13 cellular contexts compared by ENCODE assay signal in the genomic region with DNA sequence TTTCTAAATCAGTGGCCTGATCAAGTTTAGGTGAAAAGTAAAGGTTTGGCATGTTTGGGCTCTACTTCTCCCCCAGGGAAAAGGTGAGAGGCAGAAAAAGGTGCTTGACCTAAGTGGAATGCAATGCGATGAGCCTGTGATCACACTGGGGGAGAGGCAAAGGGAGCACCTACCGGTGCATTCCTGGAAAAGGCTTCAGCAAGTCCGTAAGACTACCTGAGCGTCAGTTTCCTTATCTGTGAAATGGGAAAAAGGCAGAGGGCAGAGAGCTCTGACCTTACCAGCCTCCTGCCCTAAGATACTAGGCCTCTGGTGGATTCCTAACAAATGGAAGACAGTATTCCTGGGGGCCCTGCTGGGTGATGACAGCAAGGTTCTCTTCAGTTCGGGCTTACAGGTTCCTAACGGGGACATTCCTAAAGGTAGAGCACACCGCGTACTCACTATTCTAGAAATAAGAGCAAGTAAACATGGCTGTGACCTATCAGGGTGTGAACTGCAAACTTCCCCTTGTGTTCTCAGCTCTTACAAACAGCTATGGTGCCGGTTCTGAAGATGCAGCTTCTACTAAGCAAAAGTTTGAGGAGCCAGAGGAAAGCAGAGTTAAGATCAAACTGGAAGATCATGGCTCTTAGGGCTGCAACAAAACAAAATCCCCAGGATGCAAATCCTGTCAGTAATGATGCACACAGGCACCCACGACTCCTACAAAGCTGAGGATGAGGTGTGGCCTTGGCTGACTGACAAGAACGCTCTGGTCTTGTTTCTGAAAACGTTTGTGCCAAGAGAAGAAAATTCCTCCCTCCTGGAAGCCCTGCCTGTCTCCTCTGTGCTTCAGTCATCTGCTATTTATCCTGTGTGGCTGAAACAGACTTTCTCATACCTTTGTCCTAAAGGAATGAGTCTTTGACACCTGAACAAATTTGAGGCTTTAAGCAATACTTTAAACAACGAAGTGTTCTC. TPM values are rescaled to one million over a fixed set of nuclear protein-coding genes. Genes with fewer than 3 reads are reported as not detected.
DNase-seq lines count a peak whose midpoint lies in the region; ATAC-seq and TF ChIP-seq lines count a peak whose summit lies in the region.
"Had no signal": no experiment of that assay in that cellular context is flagged by ENCODE, and none has a peak within 500 bp of the region (broad histone marks: within the 10 kb centered on the region; RNA-seq: fewer than 3 reads in every experiment).

No MANE protein-coding gene starts in this region.

- H3K4me3 ChIP-seq in lower lobe of right lung (no peak overlapping the region), tibial artery (no peak overlapping the region)
- no peak overlapping the region for H3K4me3 ChIP-seq in CD8-positive, alpha-beta T cell (ENCODE audit: low read depth, low read length)

- peak; percentile 38 for DNase-seq in LoVo (ENCODE audit: low spot score)
- DNase-seq in dermis blood vessel endothelial cell: peak; percentile 34
- peak; percentile 82 for DNase-seq in lower lobe of right lung
- DNase-seq in tibial artery: peak in 1 of 2 donors; percentile 54
- DNase-seq in activated CD4-positive, alpha-beta T cell treated with anti-CD3 and anti-CD28 coated beads, Interleukin-2, amount 10 ng/mL, durations not matched to agents 24 days and 14 days: no peak
- DNase-seq in CD8-positive, alpha-beta T cell: no peak
- DNase-seq: brain microvascular endothelial cell; naive thymus-derived CD8-positive, alpha-beta T cell; NCI-H2081; stimulated activated CD4-positive, alpha-beta T cell treated with anti-CD3 and anti-CD28 coated beads, Interleukin-4, amount 100 ng/mL, for 24 hours had no signal

- intact Hi-C loops in lower lobe of right lung (cut with DNase I) (no loop called here), tibial artery (cut with DNase I; ENCODE audit: low total_unique reads) (no loop called here)
- intact Hi-C loops in activated CD4-positive, alpha-beta T cell treated with anti-CD3 and anti-CD28 coated beads, Interleukin-2, amount 10 ng/mL, durations not matched to agents 24 days and 14 days (cut with micrococcal nuclease): no loop called here
- intact Hi-C loops in CD8-positive, alpha-beta T cell (cut with DNase I, micrococcal nuclease): no loop called here

- no peak overlapping the region for H3K27ac Mint-ChIP-seq in activated CD4-positive, alpha-beta T cell treated with anti-CD3 and anti-CD28 coated beads, Interleukin-2, amount 10 ng/mL, durations not matched to agents 24 days and 14 days
- H3K27ac Mint-ChIP-seq in CD8-positive, alpha-beta T cell: no peak overlapping the region

- H3K36me3 ChIP-seq in lower lobe of right lung (no peaks in the 10 kb centered on the region), tibial artery (no peaks in the 10 kb centered on the region)
- no peaks in the 10 kb centered on the region for H3K36me3 ChIP-seq in CD8-positive, alpha-beta T cell (ENCODE audit: insufficient read depth, low read length)
- H3K36me3 ChIP-seq: brain microvascular endothelial cell had no signal

- H3K4me3 Mint-ChIP-seq in activated CD4-positive, alpha-beta T cell treated with anti-CD3 and anti-CD28 coated beads, Interleukin-2, amount 10 ng/mL, durations not matched to agents 24 days and 14 days: no peak overlapping the region
- H3K4me3 Mint-ChIP-seq in CD8-positive, alpha-beta T cell: no peak overlapping the region
- H3K4me3 Mint-ChIP-seq: naive thymus-derived CD8-positive, alpha-beta T cell had no signal

- peaks cover 8% of the 10 kb centered on the region for H3K27me3 Mint-ChIP-seq in activated CD4-positive, alpha-beta T cell treated with anti-CD3 and anti-CD28 coated beads, Interleukin-2, amount 10 ng/mL, durations not matched to agents 24 days and 14 days
- no peaks in the 10 kb centered on the region for H3K27me3 Mint-ChIP-seq in CD8-positive, alpha-beta T cell (ENCODE audit: low read depth)
- H3K27me3 Mint-ChIP-seq: naive thymus-derived CD8-positive, alpha-beta T cell had no signal

- no peaks in the 10 kb centered on the region for H3K4me1 Mint-ChIP-seq in activated CD4-positive, alpha-beta T cell treated with anti-CD3 and anti-CD28 coated beads, Interleukin-2, amount 10 ng/mL, durations not matched to agents 24 days and 14 days
- no peaks in the 10 kb centered on the region for H3K4me1 Mint-ChIP-seq in CD8-positive, alpha-beta T cell (ENCODE audit: low read depth)
- H3K4me1 Mint-ChIP-seq: naive thymus-derived CD8-positive, alpha-beta T cell had no signal

- H3K27ac ChIP-seq in lower lobe of right lung (peak overlapping the region; percentile 88), tibial artery (peak overlapping the region; percentile 51 to 62)
- H3K27ac ChIP-seq in CD8-positive, alpha-beta T cell (ENCODE audit: low read depth, low read length): no peak overlapping the region
- H3K27ac ChIP-seq: brain microvascular endothelial cell had no signal

- H3K4me1 ChIP-seq in lower lobe of right lung (peaks cover 43% of the 10 kb centered on the region), tibial artery (peaks cover 0 to 37% (median 23%) of the 10 kb centered on the region in 4 donors)
- H3K4me1 ChIP-seq in CD8-positive, alpha-beta T cell (ENCODE audit: insufficient read depth, low read length): no peaks in the 10 kb centered on the region

- CTCF ChIA-PET in CD8-positive, alpha-beta T cell (lab: Charles Lee): interaction anchor here (1.0 to 1.2 kb wide), 3 partner anchors 11 to 48 kb away, joined by 3 to 4 read pairs (median 3); no protein-coding TSS in a partner anchor

- no peaks in the 10 kb centered on the region for H3K9me3 Mint-ChIP-seq in activated CD4-positive, alpha-beta T cell treated with anti-CD3 and anti-CD28 coated beads, Interleukin-2, amount 10 ng/mL, durations not matched to agents 24 days and 14 days
- no peaks in the 10 kb centered on the region for H3K9me3 Mint-ChIP-seq in CD8-positive, alpha-beta T cell
- H3K9me3 Mint-ChIP-seq: naive thymus-derived CD8-positive, alpha-beta T cell had no signal

- no peaks in the 10 kb centered on the region for H3K36me3 Mint-ChIP-seq in activated CD4-positive, alpha-beta T cell treated with anti-CD3 and anti-CD28 coated beads, Interleukin-2, amount 10 ng/mL, durations not matched to agents 24 days and 14 days (ENCODE audit: low read depth)
- no peaks in the 10 kb centered on the region for H3K36me3 Mint-ChIP-seq in CD8-positive, alpha-beta T cell
- H3K36me3 Mint-ChIP-seq: naive thymus-derived CD8-positive, alpha-beta T cell had no signal

- POLR2A ChIA-PET in CD8-positive, alpha-beta T cell (lab: Charles Lee): no interaction called here

- H3K27me3 ChIP-seq in lower lobe of right lung (ENCODE audit: low read depth) (no peaks in the 10 kb centered on the region), tibial artery (no peaks in the 10 kb centered on the region)
- no peaks in the 10 kb centered on the region for H3K27me3 ChIP-seq in CD8-positive, alpha-beta T cell (ENCODE audit: insufficient read depth, low read length)
- H3K27me3 ChIP-seq: brain microvascular endothelial cell had no signal

- ATAC-seq in lower lobe of right lung: peak; percentile 71 to 80
- ATAC-seq in HG03521 (IDR thresholded peaks at IDR 0.05; ENCODE audit: unreplicated experiment): no peak
- no peak for ATAC-seq in GM21786 (IDR thresholded peaks at IDR 0.05; ENCODE audit: unreplicated experiment)
- ATAC-seq in CD8-positive, alpha-beta T cell: no peak
- ATAC-seq: naive thymus-derived CD8-positive, alpha-beta T cell; SK-N-SH treated with all-trans-retinoic acid at 6 μM for 48 hours had no signal

- TF ChIP-seq CTCF in lower lobe of right lung (IDR thresholded peaks at IDR 0.05) (no peak), tibial artery (IDR thresholded peaks at IDR 0.05) (no peak)
- no peak for TF ChIP-seq CTCF in CD8-positive, alpha-beta T cell (IDR thresholded peaks at IDR 0.05)

- H3K9me3 ChIP-seq in lower lobe of right lung (no peaks in the 10 kb centered on the region), tibial artery (no peaks in the 10 kb centered on the region)
- H3K9me3 ChIP-seq in CD8-positive, alpha-beta T cell (ENCODE audit: low read length): no peaks in the 10 kb centered on the region

RNA-seq across cellular contexts. Expression of a gene that starts 13.3 kb away (rescaled TPM):
- total RNA-seq in dermis blood vessel endothelial cell: 64.2 and 66.1 TPM in 2 replicates
- 81.1 TPM for total RNA-seq in lower lobe of right lung
- total RNA-seq in activated CD4-positive, alpha-beta T cell treated with anti-CD3 and anti-CD28 coated beads, Interleukin-2, amount 10 ng/mL, durations not matched to agents 24 days and 14 days: 42.8 and 48.6 TPM in 2 replicates
- 10 to 100 TPM in 1 of 2 experiments, 1 to 10 TPM in 1; 9.0 to 11.6 TPM for total RNA-seq in CD8-positive, alpha-beta T cell

Comparison
In these comparisons a context has a peak if more than half of its experiments do, and no peak if none do; other contexts are left out.
1. DNase-seq: peak in LoVo (single experiment), dermis blood vessel endothelial cell (single experiment) and lower lobe of right lung (single experiment); none in activated CD4-positive, alpha-beta T cell treated with anti-CD3 and anti-CD28 coated beads, Interleukin-2, amount 10 ng/mL, durations not matched to agents 24 days and 14 days (single experiment) and CD8-positive, alpha-beta T cell (0 of 7).
2. ATAC-seq: peak in lower lobe of right lung (2 of 2); none in HG03521 (single experiment), GM21786 (single experiment) and CD8-positive, alpha-beta T cell (single experiment).